In genomic region chr16:381788-382717, GRCh38 we compare ENCODE assay signal across 1 cellular context.
TF ChIP-seq lines count a peak whose summit lies in the region.

Gene PGAP6 (minus strand): TSS chr16:381978. CDS start chr16:381821, 157 bp downstream.

TF ChIP-seq in K562, 482 proteins besides CTCF, POLR2A, EP300 and RAD21 (continued from another document and continues in another):
- TF ChIP-seq AFF1 (IDR thresholded peaks at IDR 0.05; ENCODE audit: low read depth in 1 of 2, partially characterized antibody in 2 of 2) (no peak), USF1 (CRISPR knock-in tag; IDR thresholded peaks at IDR 0.05) (peak; percentile 51), ZBTB7A (IDR thresholded peaks at IDR 0.05; ENCODE audit: borderline replicate concordance, control insufficient read depth, low read depth, low read length) (peak; percentile 62; the same call in 1 of the 2 replicates), ZBTB40 (IDR thresholded peaks at IDR 0.05) (0 out of 2 replicates have a peak, but pooled peaks have one; percentile 29), ZBTB40 (CRISPR knock-in tag; IDR thresholded peaks at IDR 0.05) (no peak), ZKSCAN3 (CRISPR knock-in tag; IDR thresholded peaks at IDR 0.05) (no peak), YY1 (IDR thresholded peaks at IDR 0.05; ENCODE audit: borderline replicate concordance in 1 of 3, control insufficient read depth in 1 of 3, extremely low read depth in 1 of 3, insufficient read depth in 3 of 3, insufficient read length in 1 of 3, insufficient replicate concordance in 2 of 3, low read depth in 1 of 3, low read length in 2 of 3) (peak in 2 of 3 experiments; percentile 53 to 78), ZNF324 (CRISPR knock-in tag; IDR thresholded peaks at IDR 0.05) (no peak), BHLHE40 (IDR thresholded peaks at IDR 0.05; ENCODE audit: low read length) (0 out of 2 replicates have a peak, but pooled peaks have one; percentile 7), PRPF4 (IDR thresholded peaks at IDR 0.05; ENCODE audit: insufficient read depth, low read depth, low read length, poor library complexity, severe bottlenecking) (no peak), TAF1 (IDR thresholded peaks at IDR 0.05; ENCODE audit: control insufficient read depth, extremely low read depth, insufficient read depth, low read length, severe bottlenecking) (peak; percentile 53), FUS (optimal IDR thresholded peaks at IDR 0.05; ENCODE audit: low read depth, low read length) (no peak), TARDBP (IDR thresholded peaks at IDR 0.05) (peak; percentile 57; the same call in 1 of the 2 replicates), KDM5B (IDR thresholded peaks at IDR 0.05; ENCODE audit: insufficient replicate concordance, low read depth, low read length) (peak; percentile 71), L3MBTL2 (IDR thresholded peaks at IDR 0.05) (peak; percentile 41; the same call in 1 of the 2 replicates), SP1 (CRISPR knock-in tag; IDR thresholded peaks at IDR 0.05) (no peak), POLR2H (tag; IDR thresholded peaks at IDR 0.05; ENCODE audit: low read depth) (no peak), RAD51 (IDR thresholded peaks at IDR 0.05; ENCODE audit: borderline replicate concordance, low read depth) (0 out of 2 replicates have a peak, but pooled peaks have one; percentile 26), PHF8 (IDR thresholded peaks at IDR 0.05; ENCODE audit: borderline replicate concordance, low read length) (peak; percentile 79; the same call in 1 of the 2 replicates), REST (CRISPR knock-in tag; IDR thresholded peaks at IDR 0.05; ENCODE audit: low read depth) (0 out of 2 replicates have a peak, but pooled peaks have one; percentile 32), HDAC2 (IDR thresholded peaks at IDR 0.05) (no peak), RBBP5 (IDR thresholded peaks at IDR 0.05; ENCODE audit: borderline replicate concordance, insufficient read depth, low read length, poor library complexity, severe bottlenecking) (peak; percentile 52), TRIM24 (IDR thresholded peaks at IDR 0.05) (no peak), RNF219 (CRISPR knock-in tag; IDR thresholded peaks at IDR 0.05) (no peak), GMEB1 (CRISPR knock-in tag; IDR thresholded peaks at IDR 0.05) (0 out of 2 replicates have a peak, but pooled peaks have one; percentile 44), NBN (IDR thresholded peaks at IDR 0.05; ENCODE audit: low read depth) (no peak)
